Comparison of ENCODE assay signal across 8 cellular contexts in the genomic region with DNA sequence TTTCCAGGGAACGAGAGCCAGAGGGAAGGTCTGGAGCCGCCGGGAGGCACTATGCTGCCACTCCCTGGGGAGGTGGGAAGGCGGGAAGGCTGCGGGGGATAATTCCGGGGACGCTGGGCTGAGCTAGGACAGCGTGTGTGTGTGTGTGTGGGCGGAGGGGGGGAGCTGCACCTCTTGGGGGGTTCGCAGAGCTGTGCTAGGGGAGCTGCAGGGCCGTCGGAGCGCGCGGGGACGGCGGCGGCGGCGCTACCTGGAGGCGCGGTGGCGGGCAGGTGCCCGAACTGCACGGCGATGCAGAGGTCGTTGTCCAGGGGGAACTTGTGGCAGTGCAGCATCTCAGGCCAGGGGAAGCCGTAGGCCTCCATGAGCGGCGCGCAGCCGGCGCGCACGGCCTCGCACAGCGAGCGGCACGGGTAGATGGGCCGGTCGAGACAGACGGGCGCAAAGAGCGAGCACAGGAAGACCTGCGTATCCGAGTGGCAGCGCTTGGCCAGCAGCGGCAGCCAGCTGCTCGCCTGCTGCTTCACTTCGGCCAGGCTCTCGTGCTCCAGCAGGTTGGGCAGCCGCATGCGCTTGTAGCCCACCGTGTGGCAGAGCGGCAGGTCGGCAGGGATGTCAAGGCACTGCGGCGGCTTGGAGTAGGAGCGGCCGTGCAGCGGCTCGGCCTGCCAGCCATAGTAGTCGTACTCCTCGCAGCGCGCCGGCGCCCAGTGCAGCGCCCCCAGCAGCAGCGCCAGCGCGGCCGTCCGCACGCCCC. TPM values are rescaled to one million over a fixed set of nuclear protein-coding genes. Genes with fewer than 3 reads are reported as not detected.
DNase-seq lines count a peak whose midpoint lies in the region; ATAC-seq and TF ChIP-seq lines count a peak whose summit lies in the region.

No MANE protein-coding gene starts in this region.

- in situ Hi-C loops in GM13977 (cut with MboI; ENCODE audit: low pct_unique_long_range_greater_than_20kb, low sequenced_read_pairs, unreplicated experiment): no loop called here

- ATAC-seq in HG02642 (IDR thresholded peaks at IDR 0.05; ENCODE audit: poor library complexity, unreplicated experiment): no peak
- ATAC-seq in GM21717 (IDR thresholded peaks at IDR 0.05; ENCODE audit: unreplicated experiment): no peak

- no peak overlapping the region for H3K27ac Mint-ChIP-seq in activated T-helper 2 cell treated with anti-CD3 and anti-CD28 coated beads, Interferon-gamma antibody, Interleukin-2, Interleukin-4, amounts not matched to agents 10 μg/mL and 5 μg/mL and 100 μg/mL, durations not matched to agents 14 hours and 24 hours and 36 hours

- H3K4me3 Mint-ChIP-seq in activated T-helper 2 cell treated with anti-CD3 and anti-CD28 coated beads, Interferon-gamma antibody, Interleukin-2, Interleukin-4, amounts not matched to agents 10 μg/mL and 5 μg/mL and 100 μg/mL, durations not matched to agents 14 hours and 24 hours and 36 hours (ENCODE audit: low read depth): no peak overlapping the region

- peaks cover 49% of the 10 kb centered on the region for H3K27me3 ChIP-seq in kidney epithelial cell (ENCODE audit: control insufficient read depth, insufficient read depth, low read length)

- no peak for TF ChIP-seq CTCF in GM13977 (IDR thresholded peaks at IDR 0.05; ENCODE audit: extremely low read depth, insufficient read depth, missing control alignments)
- TF ChIP-seq CTCF in kidney epithelial cell (IDR thresholded peaks at IDR 0.05; ENCODE audit: insufficient read depth, low read length, poor library complexity, severe bottlenecking): no peak

- peaks cover 2% of the 10 kb centered on the region for H3K4me1 Mint-ChIP-seq in activated T-helper 2 cell treated with anti-CD3 and anti-CD28 coated beads, Interferon-gamma antibody, Interleukin-2, Interleukin-4, amounts not matched to agents 10 μg/mL and 5 μg/mL and 100 μg/mL, durations not matched to agents 14 hours and 24 hours and 36 hours (ENCODE audit: low read depth)

- H3K36me3 Mint-ChIP-seq in activated T-helper 2 cell treated with anti-CD3 and anti-CD28 coated beads, Interferon-gamma antibody, Interleukin-2, Interleukin-4, amounts not matched to agents 10 μg/mL and 5 μg/mL and 100 μg/mL, durations not matched to agents 14 hours and 24 hours and 36 hours (ENCODE audit: low read depth): no peaks in the 10 kb centered on the region

- peak overlapping the region; percentile 31 for H3K4me3 ChIP-seq in kidney epithelial cell (ENCODE audit: low read depth, low read length)

- no peaks in the 10 kb centered on the region for H3K36me3 ChIP-seq in kidney epithelial cell (ENCODE audit: control insufficient read depth, insufficient read depth, low read length)

- intact Hi-C loops in activated T-helper 2 cell treated with anti-CD3 and anti-CD28 coated beads, Interferon-gamma antibody, Interleukin-2, Interleukin-4, amounts not matched to agents 10 μg/mL and 5 μg/mL and 100 μg/mL, durations not matched to agents 14 hours and 24 hours and 36 hours (cut with micrococcal nuclease): no loop called here

- DNase-seq in AG08396 (ENCODE audit: low spot score) (peak; percentile 54), GM13977 (ENCODE audit: low spot score) (peak; percentile 69), astrocyte of the hippocampus (ENCODE audit: low read depth, low spot score) (peak; percentile 66), kidney epithelial cell (ENCODE audit: low read depth) (no peak), NCI-H774 (lab: John Stamatoyannopoulos, UW) (no peak)
- DNase-seq in activated T-helper 2 cell treated with anti-CD3 and anti-CD28 coated beads, Interferon-gamma antibody, Interleukin-2, Interleukin-4, amounts not matched to agents 10 μg/mL and 5 μg/mL and 100 μg/mL, durations not matched to agents 14 hours and 24 hours and 36 hours (ENCODE audit: low spot score): no peak

- H3K27me3 Mint-ChIP-seq in activated T-helper 2 cell treated with anti-CD3 and anti-CD28 coated beads, Interferon-gamma antibody, Interleukin-2, Interleukin-4, amounts not matched to agents 10 μg/mL and 5 μg/mL and 100 μg/mL, durations not matched to agents 14 hours and 24 hours and 36 hours (ENCODE audit: low read depth): peaks cover 45% of the 10 kb centered on the region

- no peaks in the 10 kb centered on the region for H3K9me3 Mint-ChIP-seq in activated T-helper 2 cell treated with anti-CD3 and anti-CD28 coated beads, Interferon-gamma antibody, Interleukin-2, Interleukin-4, amounts not matched to agents 10 μg/mL and 5 μg/mL and 100 μg/mL, durations not matched to agents 14 hours and 24 hours and 36 hours

RNA-seq across cellular contexts. Expression of gene SFRP5, which starts 0.6 kb away (rescaled TPM):
- total RNA-seq in kidney epithelial cell: not detected in 2 replicates
- not detected in 2 replicates for total RNA-seq in activated T-helper 2 cell treated with anti-CD3 and anti-CD28 coated beads, Interferon-gamma antibody, Interleukin-2, Interleukin-4, amounts not matched to agents 10 μg/mL and 5 μg/mL and 100 μg/mL, durations not matched to agents 14 hours and 24 hours and 36 hours

RNA-seq across cellular contexts. Expression of gene ZFYVE27, which starts 34.3 kb away (rescaled TPM):
- 31.8 and 32.3 TPM in 2 replicates for total RNA-seq in kidney epithelial cell
- total RNA-seq in activated T-helper 2 cell treated with anti-CD3 and anti-CD28 coated beads, Interferon-gamma antibody, Interleukin-2, Interleukin-4, amounts not matched to agents 10 μg/mL and 5 μg/mL and 100 μg/mL, durations not matched to agents 14 hours and 24 hours and 36 hours: 35.0 and 40.2 TPM in 2 replicates

RNA-seq across cellular contexts. Expression of gene MARVELD1, which starts 57.7 kb away (rescaled TPM):
- total RNA-seq in kidney epithelial cell: 31.0 and 37.2 TPM in 2 replicates
- 5.6 and 6.5 TPM in 2 replicates for total RNA-seq in activated T-helper 2 cell treated with anti-CD3 and anti-CD28 coated beads, Interferon-gamma antibody, Interleukin-2, Interleukin-4, amounts not matched to agents 10 μg/mL and 5 μg/mL and 100 μg/mL, durations not matched to agents 14 hours and 24 hours and 36 hours

Comparison
In these comparisons a context has a peak if more than half of its experiments do, and no peak if none do; other contexts are left out.
1. DNase-seq: peak in AG08396 (single experiment), GM13977 (single experiment) and astrocyte of the hippocampus (single experiment); none in kidney epithelial cell (single experiment), activated T-helper 2 cell treated with anti-CD3 and anti-CD28 coated beads, Interferon-gamma antibody, Interleukin-2, Interleukin-4, amounts not matched to agents 10 μg/mL and 5 μg/mL and 100 μg/mL, durations not matched to agents 14 hours and 24 hours and 36 hours (single experiment) and NCI-H774 (single experiment).